25 cellular contexts compared by ENCODE assay signal in genomic region chr6:17730078-17730704, GRCh38.
"Had no signal": no experiment of that assay in that cellular context is flagged by ENCODE, and none has a peak within 500 bp of the region (broad histone marks: within the 10 kb centered on the region; RNA-seq: fewer than 3 reads in every experiment).

No MANE protein-coding gene starts in this region.

- H3K4me3 ChIP-seq: ascending aorta, ovary, sigmoid colon, uterus had no signal

- H3K27me3 ChIP-seq: ascending aorta, neutrophil, ovary, sigmoid colon, uterus had no signal

- DNase-seq: activated CD4-positive, alpha-beta T cell treated with anti-CD3 and anti-CD28 coated beads for 48 hours; activated CD4-positive, alpha-beta T cell treated with anti-CD3 and anti-CD28 coated beads, Interleukin-2, amount 50 U/mL, for 48 hours; activated CD8-positive, alpha-beta memory T cell treated with anti-CD3 and anti-CD28 coated beads for 24 hours; activated effector memory CD4-positive, alpha-beta T cell treated with anti-CD3 and anti-CD28 coated beads, Interleukin-2, amount 50 U/mL, for 16 hours; activated naive CD4-positive, alpha-beta T cell treated with anti-CD3 and anti-CD28 coated beads for 36 hours; activated naive CD8-positive, alpha-beta T cell treated with anti-CD3 and anti-CD28 coated beads for 36 hours; central memory CD4-positive, alpha-beta T cell; head of caudate nucleus; hippocampal formation; kidney; left colon; naive B cell; nephron progenitor cell; ovary; sigmoid colon; small intestine; stimulated activated CD4-positive, alpha-beta T cell treated with anti-CD3 and anti-CD28 coated beads, Interleukin-4, amount 100 ng/mL, for 24 hours; T-helper 17 cell; T1000; uterus; WERI-Rb-1 had no signal

- H3K4me1 ChIP-seq: ascending aorta had no signal

- H3K36me3 ChIP-seq: ascending aorta, neutrophil, ovary, sigmoid colon, uterus, WERI-Rb-1 had no signal

- H3K27ac ChIP-seq: ascending aorta, neutrophil, ovary, sigmoid colon, uterus, WERI-Rb-1 had no signal

- FAIRE-seq: kidney, small intestine had no signal

- ATAC-seq: activated CD4-positive, CD25-positive, alpha-beta regulatory T cell treated with anti-CD3 and anti-CD28 coated beads, Interleukin-2, amount 50 U/mL, for 24 hours; left colon; stimulated activated effector memory CD8-positive, alpha-beta T cell treated with anti-CD3 and anti-CD28 coated beads, Interleukin-12 subunit alpha, Interleukin-12 subunit beta, amount 100 ng/mL, for 72 hours; T-helper 17 cell had no signal

- H3K9me3 ChIP-seq: ascending aorta, neutrophil, ovary, sigmoid colon, uterus had no signal
